15 cellular contexts compared by ENCODE assay signal in the genomic region with DNA sequence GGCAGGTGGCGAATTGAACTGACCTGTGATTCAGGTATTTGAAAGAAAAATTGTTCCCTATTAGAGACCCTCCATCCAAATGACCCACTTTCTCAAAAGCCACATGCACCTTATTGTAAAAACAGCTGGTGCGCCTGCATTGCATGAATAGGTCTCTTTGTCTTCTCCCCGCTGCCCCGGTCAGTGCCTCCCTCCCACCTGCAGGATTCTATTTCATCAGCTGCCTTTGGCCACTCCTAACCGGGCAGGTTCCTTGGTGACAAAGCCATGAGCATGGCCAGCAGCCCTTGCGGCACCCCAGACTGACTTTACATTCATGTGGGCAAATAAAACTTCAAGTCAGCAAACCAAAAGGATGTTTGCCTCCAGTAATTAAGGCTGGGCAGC. TPM values are rescaled to one million over a fixed set of nuclear protein-coding genes. Genes with fewer than 3 reads are reported as not detected.
DNase-seq lines count a peak whose midpoint lies in the region; ATAC-seq and TF ChIP-seq lines count a peak whose summit lies in the region.
"Had no signal": no experiment of that assay in that cellular context is flagged by ENCODE, and none has a peak within 500 bp of the region (broad histone marks: within the 10 kb centered on the region; RNA-seq: fewer than 3 reads in every experiment).

No MANE protein-coding gene starts in this region.

- peak overlapping the region; percentile 55 for H3K4me3 Mint-ChIP-seq in Calu3 (ENCODE audit: low read depth, unreplicated experiment)
- H3K4me3 Mint-ChIP-seq in activated T-helper 2 cell treated with anti-CD3 and anti-CD28 coated beads, Interferon-gamma antibody, Interleukin-2, Interleukin-4, amounts not matched to agents 10 μg/mL and 5 μg/mL and 100 μg/mL, durations not matched to agents 14 hours and 24 hours and 36 hours (ENCODE audit: low read depth), result peak overlapping the region; percentile 14

- H3K9me3 ChIP-seq in muscle layer of duodenum (ENCODE audit: control insufficient read depth in 1 of 2, low read length in 2 of 2), result no peaks in the 10 kb centered on the region
- H3K9me3 ChIP-seq: gastroesophageal sphincter had no signal

- no peak overlapping the region for H3K4me3 ChIP-seq in muscle layer of duodenum (ENCODE audit: low read depth in 1 of 2, low read length in 2 of 2)
- H3K4me3 ChIP-seq: coronary artery, gastroesophageal sphincter had no signal

- H3K36me3 Mint-ChIP-seq in Calu3 (ENCODE audit: insufficient read depth, unreplicated experiment), result peaks cover 9% of the 10 kb centered on the region
- H3K36me3 Mint-ChIP-seq in activated T-helper 2 cell treated with anti-CD3 and anti-CD28 coated beads, Interferon-gamma antibody, Interleukin-2, Interleukin-4, amounts not matched to agents 10 μg/mL and 5 μg/mL and 100 μg/mL, durations not matched to agents 14 hours and 24 hours and 36 hours (ENCODE audit: low read depth), result peaks cover 83% of the 10 kb centered on the region

- peak overlapping the region; percentile 92 for H3K27ac Mint-ChIP-seq in Calu3 (ENCODE audit: unreplicated experiment)
- H3K27ac Mint-ChIP-seq in activated T-helper 2 cell treated with anti-CD3 and anti-CD28 coated beads, Interferon-gamma antibody, Interleukin-2, Interleukin-4, amounts not matched to agents 10 μg/mL and 5 μg/mL and 100 μg/mL, durations not matched to agents 14 hours and 24 hours and 36 hours, result peak overlapping the region; percentile 61

- intact Hi-C loops in Calu3 (cut with micrococcal nuclease; ENCODE audit: unreplicated experiment), result loop anchor here (10.0 kb wide), 1 partner anchor 45 kb away; no protein-coding TSS in a partner anchor
- intact Hi-C loops in activated T-helper 2 cell treated with anti-CD3 and anti-CD28 coated beads, Interferon-gamma antibody, Interleukin-2, Interleukin-4, amounts not matched to agents 10 μg/mL and 5 μg/mL and 100 μg/mL, durations not matched to agents 14 hours and 24 hours and 36 hours (cut with micrococcal nuclease), result no loop called here

- no peaks in the 10 kb centered on the region for H3K4me1 ChIP-seq in muscle layer of duodenum (ENCODE audit: control insufficient read depth in 1 of 2, insufficient read depth in 2 of 2, low read length in 2 of 2)
- H3K4me1 ChIP-seq: gastroesophageal sphincter had no signal

- BruUV-seq in Calu3 (replicated peaks; lab: Mats Ljungman, UMichigan), result TSS peak; percentile 58

- H3K27me3 ChIP-seq in muscle layer of duodenum (ENCODE audit: low read depth, low read length), result no peaks in the 10 kb centered on the region

- CTCF ChIA-PET in Calu3 (lab: Charles Lee), result interaction anchor here (0.6 to 1.1 kb wide), 3 partner anchors 22 to 244 kb away, joined by 3 to 4 read pairs (median 3); no protein-coding TSS in a partner anchor

- no peaks in the 10 kb centered on the region for H3K27me3 Mint-ChIP-seq in Calu3 (ENCODE audit: unreplicated experiment)
- no peaks in the 10 kb centered on the region for H3K27me3 Mint-ChIP-seq in activated T-helper 2 cell treated with anti-CD3 and anti-CD28 coated beads, Interferon-gamma antibody, Interleukin-2, Interleukin-4, amounts not matched to agents 10 μg/mL and 5 μg/mL and 100 μg/mL, durations not matched to agents 14 hours and 24 hours and 36 hours (ENCODE audit: low read depth)

- no peaks in the 10 kb centered on the region for H3K36me3 ChIP-seq in muscle layer of duodenum (ENCODE audit: control insufficient read depth in 1 of 2, insufficient read depth in 2 of 2, low read length in 2 of 2)
- H3K36me3 ChIP-seq: gastroesophageal sphincter had no signal

- no peak for TF ChIP-seq CTCF in Calu3 (IDR thresholded peaks at IDR 0.05; ENCODE audit: unreplicated experiment)

- no peaks in the 10 kb centered on the region for H3K9me3 Mint-ChIP-seq in Calu3 (ENCODE audit: low read depth, unreplicated experiment)
- peaks cover 3% of the 10 kb centered on the region for H3K9me3 Mint-ChIP-seq in activated T-helper 2 cell treated with anti-CD3 and anti-CD28 coated beads, Interferon-gamma antibody, Interleukin-2, Interleukin-4, amounts not matched to agents 10 μg/mL and 5 μg/mL and 100 μg/mL, durations not matched to agents 14 hours and 24 hours and 36 hours

- H3K27ac ChIP-seq in muscle layer of duodenum (ENCODE audit: low read length), result peak overlapping the region; percentile 61
- H3K27ac ChIP-seq: coronary artery, gastroesophageal sphincter had no signal

- H3K4me1 Mint-ChIP-seq in Calu3 (ENCODE audit: low read depth, unreplicated experiment), result peaks cover 56% of the 10 kb centered on the region
- peaks cover 73% of the 10 kb centered on the region for H3K4me1 Mint-ChIP-seq in activated T-helper 2 cell treated with anti-CD3 and anti-CD28 coated beads, Interferon-gamma antibody, Interleukin-2, Interleukin-4, amounts not matched to agents 10 μg/mL and 5 μg/mL and 100 μg/mL, durations not matched to agents 14 hours and 24 hours and 36 hours (ENCODE audit: low read depth)

- ATAC-seq in GM21381 (IDR thresholded peaks at IDR 0.05; ENCODE audit: unreplicated experiment), result no peak
- ATAC-seq: gastroesophageal sphincter had no signal

- DNase-seq in Calu3, result peak; percentile 78
- DNase-seq in NCI-H1092 treated with DMSO at 0.1 percent for 48 hours (lab: John Stamatoyannopoulos, UW), result peak; percentile 89
- DNase-seq in activated T-helper 2 cell treated with anti-CD3 and anti-CD28 coated beads, Interferon-gamma antibody, Interleukin-2, Interleukin-4, amounts not matched to agents 10 μg/mL and 5 μg/mL and 100 μg/mL, durations not matched to agents 14 hours and 24 hours and 36 hours (ENCODE audit: low spot score), result no peak
- DNase-seq in NCI-H187 treated with DMSO at 0.1 percent for 48 hours (lab: John Stamatoyannopoulos, UW), result no peak
- no peak for DNase-seq in stimulated activated CD4-positive, alpha-beta T cell treated with anti-CD3 and anti-CD28 coated beads, Interleukin-2, amount 100 ng/mL, for 48 hours
- no peak for DNase-seq in dedifferentiated amniotic fluid mesenchymal stem cell (ENCODE audit: extremely low spot score)
- DNase-seq: activated naive CD4-positive, alpha-beta T cell; KG1; stimulated activated CD8-positive, alpha-beta memory T cell treated with anti-CD3 and anti-CD28 coated beads, Interleukin-4, amount 100 ng/mL, for 48 hours had no signal

RNA-seq across cellular contexts. Expression of a gene that starts 6.4 kb away (rescaled TPM):
- total RNA-seq in Calu3 (2022), result 10.3 and 14.0 TPM in 2 replicates
- 81.0 and 88.1 TPM in 2 replicates for total RNA-seq in activated T-helper 2 cell treated with anti-CD3 and anti-CD28 coated beads, Interferon-gamma antibody, Interleukin-2, Interleukin-4, amounts not matched to agents 10 μg/mL and 5 μg/mL and 100 μg/mL, durations not matched to agents 14 hours and 24 hours and 36 hours
- total RNA-seq: skeletal muscle tissue had no signal

RNA-seq across cellular contexts. Expression of a gene that starts 14.3 kb away (rescaled TPM):
- total RNA-seq in Calu3 (2022), result not detected in 2 replicates
- total RNA-seq in activated T-helper 2 cell treated with anti-CD3 and anti-CD28 coated beads, Interferon-gamma antibody, Interleukin-2, Interleukin-4, amounts not matched to agents 10 μg/mL and 5 μg/mL and 100 μg/mL, durations not matched to agents 14 hours and 24 hours and 36 hours, result 86.0 and 87.4 TPM in 2 replicates

RNA-seq across cellular contexts. Expression of a gene that starts 23.1 kb away (rescaled TPM):
- total RNA-seq in Calu3 (2022), result 0.76 TPM in 1 of 2 replicates, not detected in the other
- total RNA-seq in activated T-helper 2 cell treated with anti-CD3 and anti-CD28 coated beads, Interferon-gamma antibody, Interleukin-2, Interleukin-4, amounts not matched to agents 10 μg/mL and 5 μg/mL and 100 μg/mL, durations not matched to agents 14 hours and 24 hours and 36 hours, result 0.48 and 0.51 TPM in 2 replicates
- total RNA-seq: gastroesophageal sphincter, mononuclear cell, skeletal muscle tissue had no signal

RNA-seq across cellular contexts. Expression of a gene that starts 38.6 kb away (rescaled TPM):
- total RNA-seq in Calu3 (2022), result 0.59 TPM in 1 of 2 replicates, not detected in the other
- not detected in 2 replicates for total RNA-seq in activated T-helper 2 cell treated with anti-CD3 and anti-CD28 coated beads, Interferon-gamma antibody, Interleukin-2, Interleukin-4, amounts not matched to agents 10 μg/mL and 5 μg/mL and 100 μg/mL, durations not matched to agents 14 hours and 24 hours and 36 hours
- total RNA-seq: gastroesophageal sphincter, mononuclear cell, skeletal muscle tissue had no signal

Comparison
In these comparisons a context has a peak if more than half of its experiments do, and no peak if none do; other contexts are left out.
1. DNase-seq: peak in Calu3 (single experiment) and NCI-H1092 treated with DMSO at 0.1 percent for 48 hours (single experiment); none in activated T-helper 2 cell treated with anti-CD3 and anti-CD28 coated beads, Interferon-gamma antibody, Interleukin-2, Interleukin-4, amounts not matched to agents 10 μg/mL and 5 μg/mL and 100 μg/mL, durations not matched to agents 14 hours and 24 hours and 36 hours (single experiment), NCI-H187 treated with DMSO at 0.1 percent for 48 hours (single experiment), stimulated activated CD4-positive, alpha-beta T cell treated with anti-CD3 and anti-CD28 coated beads, Interleukin-2, amount 100 ng/mL, for 48 hours (0 of 2) and dedifferentiated amniotic fluid mesenchymal stem cell (single experiment).
2. RNA of a gene that starts 14.3 kb away (total RNA-seq): 86.0 to 87.4 TPM in activated T-helper 2 cell treated with anti-CD3 and anti-CD28 coated beads, Interferon-gamma antibody, Interleukin-2, Interleukin-4, amounts not matched to agents 10 μg/mL and 5 μg/mL and 100 μg/mL, durations not matched to agents 14 hours and 24 hours and 36 hours; not detected in Calu3; every median in the first group is over 10 times any median in the second.